ENCODE assay signal across 2 cellular contexts in genomic region chr1:24673336-24673735, GRCh38.
TF ChIP-seq lines count a peak whose summit lies in the region.

No MANE protein-coding gene starts in this region.

TF ChIP-seq in GM12891, 5 proteins besides CTCF, POLR2A, EP300 and RAD21 (continued from another document):
- TF ChIP-seq PAX5 (IDR thresholded peaks at IDR 0.05; ENCODE audit: insufficient read depth, low read length, severe bottlenecking) (no peak), TAF1 (IDR thresholded peaks at IDR 0.05; ENCODE audit: low read depth, low read length) (no peak), POU2F2 (IDR thresholded peaks at IDR 0.05; ENCODE audit: low read depth, low read length) (no peak)
TF ChIP-seq in GM12891: peak in this region for 1.

TF ChIP-seq in K562, 482 proteins besides CTCF, POLR2A, EP300 and RAD21:
- TF ChIP-seq ZNF740 (CRISPR knock-in tag; IDR thresholded peaks at IDR 0.05) (0 out of 2 replicates have a peak, but pooled peaks have one; percentile 24), ZNF740 (tag; IDR thresholded peaks at IDR 0.05) (no peak), ZBTB9 (CRISPR knock-in tag; IDR thresholded peaks at IDR 0.05) (no peak), MTF1 (CRISPR knock-in tag; IDR thresholded peaks at IDR 0.05; ENCODE audit: borderline replicate concordance) (no peak), XRCC5 (IDR thresholded peaks at IDR 0.05; ENCODE audit: low read depth, low read length) (no peak), ZNF23 (CRISPR knock-in tag; IDR thresholded peaks at IDR 0.05) (no peak)
